In the genomic region with DNA sequence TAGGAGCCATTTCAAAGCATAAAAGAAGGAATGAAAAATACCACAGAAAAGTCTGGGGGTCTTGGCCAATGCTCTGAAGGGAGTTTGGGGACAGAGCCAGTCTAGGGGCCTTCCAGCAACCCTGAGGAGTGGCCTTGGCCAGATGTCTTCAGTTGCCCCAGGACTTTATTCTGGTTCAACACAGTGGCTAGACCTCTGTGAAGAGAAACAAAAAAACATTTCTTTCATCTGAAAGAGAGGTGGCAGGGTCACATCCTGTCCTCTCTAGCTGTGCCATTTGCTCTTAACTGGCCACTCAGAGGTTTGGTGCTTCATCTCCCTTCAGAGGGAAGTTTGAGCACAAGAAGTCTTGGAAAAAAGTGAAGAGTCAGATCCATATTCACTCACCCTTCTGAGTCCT, we compare ENCODE assay signal across 26 cellular contexts.
"Had no signal": no experiment of that assay in that cellular context is flagged by ENCODE, and none has a peak within 500 bp of the region (broad histone marks: within the 10 kb centered on the region; RNA-seq: fewer than 3 reads in every experiment).

No MANE protein-coding gene starts in this region.

- H3K4me3 Mint-ChIP-seq: activated CD4-positive, alpha-beta memory T cell treated with anti-CD3 and anti-CD28 coated beads for 36 hours; activated CD4-positive, alpha-beta T cell treated with anti-CD3 and anti-CD28 coated beads, Interleukin-2, amount 10 ng/mL, durations not matched to agents 7 days and 5 days; activated naive CD8-positive, alpha-beta T cell treated with anti-CD3 and anti-CD28 coated beads, Interleukin-2, amount 50 U/mL, for 24 hours; activated T-cell treated with anti-CD3 and anti-CD28 coated beads, Interleukin-2, amount 50 U/mL, for 4 hours; T-helper 1 cell treated with Interleukin-12 subunit alpha and Interleukin-12 subunit beta and Interleukin-4 antibody, amounts not matched to agents 30 μg/mL and 1 μg/mL, for 36 hours had no signal

- H3K27me3 Mint-ChIP-seq: activated CD4-positive, alpha-beta memory T cell treated with anti-CD3 and anti-CD28 coated beads for 36 hours; activated CD4-positive, alpha-beta T cell treated with anti-CD3 and anti-CD28 coated beads, Interleukin-2, amount 10 ng/mL, durations not matched to agents 7 days and 5 days; activated naive CD8-positive, alpha-beta T cell treated with anti-CD3 and anti-CD28 coated beads, Interleukin-2, amount 50 U/mL, for 24 hours had no signal

- H3K36me3 Mint-ChIP-seq: activated CD4-positive, alpha-beta memory T cell treated with anti-CD3 and anti-CD28 coated beads for 36 hours; activated naive CD4-positive, alpha-beta T cell treated with anti-CD3 and anti-CD28 coated beads, Interleukin-2, amount 50 U/mL, for 72 hours had no signal

- ATAC-seq: activated naive CD4-positive, alpha-beta T cell treated with anti-CD3 and anti-CD28 coated beads, Interleukin-2, amount 50 U/mL, for 72 hours; activated T-cell treated with anti-CD3 and anti-CD28 coated beads, Interleukin-2, amount 50 U/mL, for 4 hours; body of pancreas; SK-N-SH treated with all-trans-retinoic acid at 6 μM for 48 hours had no signal

- DNase-seq: activated CD4-positive, alpha-beta memory T cell treated with anti-CD3 and anti-CD28 coated beads for 36 hours; activated CD4-positive, alpha-beta T cell treated with anti-CD3 and anti-CD28 coated beads, Interleukin-2, amount 10 ng/mL, durations not matched to agents 7 days and 5 days; activated CD8-positive, alpha-beta memory T cell treated with anti-CD3 and anti-CD28 coated beads for 24 hours; activated effector memory CD4-positive, alpha-beta T cell treated with anti-CD3 and anti-CD28 coated beads, Interleukin-2, amount 50 U/mL, for 16 hours; activated naive CD4-positive, alpha-beta T cell treated with Interleukin-2 at 50 U/mL for 16 hours; activated naive CD8-positive, alpha-beta T cell treated with anti-CD3 and anti-CD28 coated beads, Interleukin-2, amount 50 U/mL, for 24 hours; activated T-cell treated with anti-CD3 and anti-CD28 coated beads, Interleukin-2, amount 50 U/mL, for 4 hours; amniotic stem cell; body of pancreas; central memory CD4-positive, alpha-beta T cell; MV-4-11; NCI-H1092 treated with DMSO at 0.1 percent for 48 hours; NCI-H1436; NCI-H1694 treated with DMSO at 0.1 percent for 48 hours; NCI-H2029 treated with DMSO at 0.1 percent for 48 hours; NCI-H345; NCI-H510A; NCI-H526 treated with DMSO at 0.1 percent for 48 hours; NK-92 treated with Interleukin-12 subunit alpha and Interleukin-12 subunit beta, amount 100 ng/mL, for 24 hours; SHP77; SW 1271 had no signal

- H3K9me3 Mint-ChIP-seq: activated CD4-positive, alpha-beta memory T cell treated with anti-CD3 and anti-CD28 coated beads for 36 hours; activated naive CD4-positive, alpha-beta T cell treated with anti-CD3 and anti-CD28 coated beads, Interleukin-2, amount 50 U/mL, for 72 hours; activated T-cell treated with anti-CD3 and anti-CD28 coated beads, Interleukin-2, amount 50 U/mL, for 4 hours had no signal

- H3K27ac ChIP-seq: ascending aorta, body of pancreas, SJSA1 had no signal

- H3K4me1 ChIP-seq: body of pancreas had no signal

- H3K4me3 ChIP-seq: ascending aorta, body of pancreas, SJSA1 had no signal

- H3K27me3 ChIP-seq: ascending aorta, body of pancreas, SJSA1 had no signal

- H3K36me3 ChIP-seq: ascending aorta, SJSA1 had no signal

- H3K9me3 ChIP-seq: ascending aorta, body of pancreas, SJSA1 had no signal

- H3K27ac Mint-ChIP-seq: activated CD4-positive, alpha-beta memory T cell treated with anti-CD3 and anti-CD28 coated beads for 36 hours; activated CD4-positive, alpha-beta T cell treated with anti-CD3 and anti-CD28 coated beads, Interleukin-2, amount 10 ng/mL, durations not matched to agents 7 days and 5 days; activated naive CD8-positive, alpha-beta T cell treated with anti-CD3 and anti-CD28 coated beads, Interleukin-2, amount 50 U/mL, for 24 hours; T-helper 1 cell treated with Interleukin-12 subunit alpha and Interleukin-12 subunit beta and Interleukin-4 antibody, amounts not matched to agents 30 μg/mL and 1 μg/mL, for 36 hours had no signal
